Comparison of ENCODE assay signal across 1 cellular context in genomic region chr1:204343850-204344249, GRCh38.
TF ChIP-seq lines count a peak whose summit lies in the region.

No MANE protein-coding gene starts in this region.

TF ChIP-seq in HepG2, 621 proteins besides CTCF, POLR2A, EP300 and RAD21:
- TF ChIP-seq ZNF839 (CRISPR knock-in tag; IDR thresholded peaks at IDR 0.05; ENCODE audit: borderline replicate concordance) (no peak), ZNF121 (CRISPR knock-in tag; IDR thresholded peaks at IDR 0.05) (0 out of 2 replicates have a peak, but pooled peaks have one; percentile 19)
TF ChIP-seq in HepG2: peak in this region for 1.
